Comparison of ENCODE assay signal across 8 cellular contexts in genomic region chr20:53609501-53610445, GRCh38. TPM values are rescaled to one million over a fixed set of nuclear protein-coding genes. Genes with fewer than 3 reads are reported as not detected.
DNase-seq lines count a peak whose midpoint lies in the region; ATAC-seq, FAIRE-seq and TF ChIP-seq lines count a peak whose summit lies in the region.

No MANE protein-coding gene starts in this region.

- intact Hi-C loops in adrenal gland (cut with DNase I) = no loop called here

- H3K27me3 ChIP-seq in adrenal gland = no peaks in the 10 kb centered on the region

- TF ChIP-seq CTCF in adrenal gland (IDR thresholded peaks at IDR 0.05) = no peak
- no peak for TF ChIP-seq CTCF in D721Med (IDR thresholded peaks at IDR 0.05; ENCODE audit: insufficient read depth, missing control alignments)

- TF ChIP-seq POLR2A in GM12891 (IDR thresholded peaks at IDR 0.05; ENCODE audit: low read depth, low read length) (peak; percentile 34; the same call in 1 of the 2 replicates), adrenal gland (IDR thresholded peaks at IDR 0.05) (no peak)

- H3K27ac ChIP-seq in adrenal gland = peak overlapping the region in 4 of 5 donors; percentile 31 to 74 (median 50)

- no peaks in the 10 kb centered on the region for H3K36me3 ChIP-seq in adrenal gland (replicated peaks in 1 of 2)

- FAIRE-seq in GM12891 (lab: Jason Lieb, UNC) (peak; percentile 74), D721Med (lab: Jason Lieb, UNC) (no peak)

- no peaks in the 10 kb centered on the region for H3K27me3 Mint-ChIP-seq in memory B cell

- no peaks in the 10 kb centered on the region for H3K9me3 Mint-ChIP-seq in memory B cell

- peaks cover 9% of the 10 kb centered on the region for H3K4me1 Mint-ChIP-seq in memory B cell

- H3K4me1 ChIP-seq in adrenal gland (replicated peaks in 1 of 2) = peaks cover 10% of the 10 kb centered on the region in 2 donors

- ATAC-seq in memory B cell (ENCODE audit: low read depth) = peak; percentile 69

- H3K36me3 Mint-ChIP-seq in memory B cell = no peaks in the 10 kb centered on the region

- H3K9me3 ChIP-seq in adrenal gland (replicated peaks in 1 of 3) = no peaks in the 10 kb centered on the region

- H3K4me3 ChIP-seq in adrenal gland = no peak overlapping the region

- peak overlapping the region; percentile 84 for H3K27ac Mint-ChIP-seq in memory B cell

- no peak for DNase-seq in GM12891 (ENCODE audit: insufficient read length, low spot score)
- peak; percentile 95 for DNase-seq in KBM-7
- DNase-seq in T follicular helper cell (ENCODE audit: low read depth) = peak; percentile 67
- peak in 5 of 7 donors; percentile 23 to 61 (median 45) for DNase-seq in adrenal gland
- no peak for DNase-seq in memory B cell (ENCODE audit: low spot score in 2 of 2)
- DNase-seq in stimulated activated CD8-positive, alpha-beta memory T cell treated with anti-CD3 and anti-CD28 coated beads, Interleukin-4, amount 100 ng/mL, for 48 hours = peak; percentile 84
- DNase-seq in dedifferentiated amniotic fluid mesenchymal stem cell (ENCODE audit: extremely low spot score) = no peak
- no peak for DNase-seq in D721Med (ENCODE audit: insufficient read length, low spot score)

- in situ Hi-C loops in KBM-7 (cut with MboI; ENCODE audit: low pct_unique_long_range_greater_than_20kb, low sequenced_read_pairs) = no loop called here

- WGBS in adrenal gland, 4 donors = 64 to 68% (median 65%) methylated on average over 15 of the region's 15 CpGs

- peak overlapping the region; percentile 76 for H3K4me3 Mint-ChIP-seq in memory B cell

TF ChIP-seq in GM12891, 5 proteins besides CTCF, POLR2A, EP300 and RAD21:
- peak; percentile 26; the same call in 1 of the 2 replicates for TF ChIP-seq POU2F2 (IDR thresholded peaks at IDR 0.05; ENCODE audit: low read depth, low read length)
- TF ChIP-seq TAF1 (IDR thresholded peaks at IDR 0.05; ENCODE audit: low read depth, low read length) = peak; percentile 55; the same call in 1 of the 2 replicates
- TF ChIP-seq SPI1 (IDR thresholded peaks at IDR 0.05; ENCODE audit: low read depth, low read length) = no peak
TF ChIP-seq in GM12891: peak in this region for 2.

RNA-seq across cellular contexts. Expression of gene ZNF217, which starts 16.1 kb away (rescaled TPM):
- polyA plus RNA-seq in GM12891 (2012; ENCODE audit: low read depth, missing spikeins) = 19.2 TPM
- total RNA-seq in adrenal gland = 10 to 100 TPM in 7 of 8 donors, 1 to 10 TPM in 1; 9.9 to 23.4 (median 13.7) TPM
- polyA plus RNA-seq in adrenal gland = 1 to 10 TPM; 3.5 to 5.5 (median 4.3) TPM

Comparison
In these comparisons a context has a peak if more than half of its experiments do, and no peak if none do; other contexts are left out.
1. DNase-seq: peak in KBM-7 (single experiment), T follicular helper cell (single experiment), adrenal gland (5 of 7) and stimulated activated CD8-positive, alpha-beta memory T cell treated with anti-CD3 and anti-CD28 coated beads, Interleukin-4, amount 100 ng/mL, for 48 hours (single experiment); none in GM12891 (single experiment), memory B cell (0 of 2), dedifferentiated amniotic fluid mesenchymal stem cell (single experiment) and D721Med (single experiment).